In the genomic region with DNA sequence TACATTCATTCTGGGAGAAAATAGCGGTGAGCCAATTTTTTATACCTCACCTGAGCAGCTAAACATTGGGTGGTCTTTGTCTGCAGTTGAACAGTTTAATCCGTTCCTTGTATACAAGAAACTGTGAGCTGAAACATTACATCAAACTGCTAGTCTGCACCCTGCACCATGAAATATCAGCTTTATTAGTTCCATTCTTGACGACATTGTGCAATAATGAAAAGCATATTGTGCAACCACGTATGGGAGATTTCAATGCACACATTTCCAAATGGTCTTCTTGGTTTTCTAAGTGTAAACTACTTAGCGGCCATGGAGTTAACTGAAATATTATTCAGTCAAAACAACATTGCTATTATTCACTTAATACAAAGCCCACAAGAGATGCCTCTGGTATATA, we compare ENCODE assay signal across 1 cellular context.
TF ChIP-seq lines count a peak whose summit lies in the region.

No MANE protein-coding gene starts in this region.

TF ChIP-seq in WTC11, 78 proteins besides CTCF, POLR2A, EP300 and RAD21 (continued from another document):
- no peak for TF ChIP-seq ZNF281 (CRISPR knock-in tag; IDR thresholded peaks at IDR 0.05)
- TF ChIP-seq, protein P1, sequence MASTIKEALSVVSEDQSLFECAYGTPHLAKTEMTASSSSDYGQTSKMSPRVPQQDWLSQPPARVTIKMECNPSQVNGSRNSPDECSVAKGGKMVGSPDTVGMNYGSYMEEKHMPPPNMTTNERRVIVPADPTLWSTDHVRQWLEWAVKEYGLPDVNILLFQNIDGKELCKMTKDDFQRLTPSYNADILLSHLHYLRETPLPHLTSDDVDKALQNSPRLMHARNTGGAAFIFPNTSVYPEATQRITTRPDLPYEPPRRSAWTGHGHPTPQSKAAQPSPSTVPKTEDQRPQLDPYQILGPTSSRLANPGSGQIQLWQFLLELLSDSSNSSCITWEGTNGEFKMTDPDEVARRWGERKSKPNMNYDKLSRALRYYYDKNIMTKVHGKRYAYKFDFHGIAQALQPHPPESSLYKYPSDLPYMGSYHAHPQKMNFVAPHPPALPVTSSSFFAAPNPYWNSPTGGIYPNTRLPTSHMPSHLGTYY (CRISPR knock-in tag; IDR thresholded peaks at IDR 0.05) = no peak
- TF ChIP-seq ZNF671 (CRISPR knock-in tag; IDR thresholded peaks at IDR 0.05) = no peak
- TF ChIP-seq, protein P2, sequence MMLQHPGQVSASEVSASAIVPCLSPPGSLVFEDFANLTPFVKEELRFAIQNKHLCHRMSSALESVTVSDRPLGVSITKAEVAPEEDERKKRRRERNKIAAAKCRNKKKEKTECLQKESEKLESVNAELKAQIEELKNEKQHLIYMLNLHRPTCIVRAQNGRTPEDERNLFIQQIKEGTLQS (CRISPR knock-in tag; conservative IDR thresholded peaks at IDR 0.05) = no peak
- no peak for TF ChIP-seq CREB1 (CRISPR knock-in tag; IDR thresholded peaks at IDR 0.05)
- TF ChIP-seq IRF2 (CRISPR knock-in tag; IDR thresholded peaks at IDR 0.05; ENCODE audit: borderline replicate concordance, low read depth) = no peak
- TF ChIP-seq ELF4 (CRISPR knock-in tag; IDR thresholded peaks at IDR 0.05; ENCODE audit: low read depth) = no peak
- no peak for TF ChIP-seq NFATC4 (CRISPR knock-in tag; IDR thresholded peaks at IDR 0.05)
- no peak for TF ChIP-seq NR1H2 (CRISPR knock-in tag; IDR thresholded peaks at IDR 0.05)
- TF ChIP-seq ATF1 (CRISPR knock-in tag; IDR thresholded peaks at IDR 0.05) = no peak
- TF ChIP-seq, protein P3, sequence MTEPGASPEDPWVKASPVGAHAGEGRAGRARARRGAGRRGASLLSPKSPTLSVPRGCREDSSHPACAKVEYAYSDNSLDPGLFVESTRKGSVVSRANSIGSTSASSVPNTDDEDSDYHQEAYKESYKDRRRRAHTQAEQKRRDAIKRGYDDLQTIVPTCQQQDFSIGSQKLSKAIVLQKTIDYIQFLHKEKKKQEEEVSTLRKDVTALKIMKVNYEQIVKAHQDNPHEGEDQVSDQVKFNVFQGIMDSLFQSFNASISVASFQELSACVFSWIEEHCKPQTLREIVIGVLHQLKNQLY (CRISPR knock-in tag; IDR thresholded peaks at IDR 0.05) = no peak
- TF ChIP-seq GABPB1 (CRISPR knock-in tag; IDR thresholded peaks at IDR 0.05) = no peak
- TF ChIP-seq, protein P4, sequence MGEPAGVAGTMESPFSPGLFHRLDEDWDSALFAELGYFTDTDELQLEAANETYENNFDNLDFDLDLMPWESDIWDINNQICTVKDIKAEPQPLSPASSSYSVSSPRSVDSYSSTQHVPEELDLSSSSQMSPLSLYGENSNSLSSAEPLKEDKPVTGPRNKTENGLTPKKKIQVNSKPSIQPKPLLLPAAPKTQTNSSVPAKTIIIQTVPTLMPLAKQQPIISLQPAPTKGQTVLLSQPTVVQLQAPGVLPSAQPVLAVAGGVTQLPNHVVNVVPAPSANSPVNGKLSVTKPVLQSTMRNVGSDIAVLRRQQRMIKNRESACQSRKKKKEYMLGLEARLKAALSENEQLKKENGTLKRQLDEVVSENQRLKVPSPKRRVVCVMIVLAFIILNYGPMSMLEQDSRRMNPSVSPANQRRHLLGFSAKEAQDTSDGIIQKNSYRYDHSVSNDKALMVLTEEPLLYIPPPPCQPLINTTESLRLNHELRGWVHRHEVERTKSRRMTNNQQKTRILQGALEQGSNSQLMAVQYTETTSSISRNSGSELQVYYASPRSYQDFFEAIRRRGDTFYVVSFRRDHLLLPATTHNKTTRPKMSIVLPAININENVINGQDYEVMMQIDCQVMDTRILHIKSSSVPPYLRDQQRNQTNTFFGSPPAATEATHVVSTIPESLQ (CRISPR knock-in tag; IDR thresholded peaks at IDR 0.05) = no peak
- no peak for TF ChIP-seq E2F1 (CRISPR knock-in tag; IDR thresholded peaks at IDR 0.05)
- no peak for TF ChIP-seq STAT6 (CRISPR knock-in tag; conservative IDR thresholded peaks at IDR 0.05; ENCODE audit: low read depth)
- no peak for TF ChIP-seq SP1 (CRISPR knock-in tag; conservative IDR thresholded peaks at IDR 0.05)
TF ChIP-seq in WTC11: peak in this region for 0.
